ENCODE assay signal across 9 cellular contexts in genomic region chr21:38380391-38381137, GRCh38.
DNase-seq lines count a peak whose midpoint lies in the region; ATAC-seq and TF ChIP-seq lines count a peak whose summit lies in the region.
"Had no signal": no experiment of that assay in that cellular context is flagged by ENCODE, and none has a peak within 500 bp of the region (broad histone marks: within the 10 kb centered on the region; RNA-seq: fewer than 3 reads in every experiment).

No MANE protein-coding gene starts in this region.

- peaks cover 0 to 9% of the 10 kb centered on the region in 2 donors for H3K4me1 ChIP-seq in right atrium auricular region
- no peaks in the 10 kb centered on the region for H3K4me1 ChIP-seq in uterus

- TF ChIP-seq CTCF in right atrium auricular region (IDR thresholded peaks at IDR 0.05): peak in 1 of 2 donors; percentile 26
- TF ChIP-seq CTCF in epithelial cell of esophagus (IDR thresholded peaks at IDR 0.05; ENCODE audit: insufficient read depth, low read depth, low read length, missing control alignments): no peak
- TF ChIP-seq CTCF in uterus (IDR thresholded peaks at IDR 0.05): no peak
- TF ChIP-seq CTCF in GM13977 (IDR thresholded peaks at IDR 0.05; ENCODE audit: extremely low read depth, insufficient read depth, missing control alignments): no peak

- intact Hi-C loops in left ventricle myocardium superior (cut with micrococcal nuclease) (loop anchor here (10.0 kb wide), 1 partner anchor 114 kb away; the partner anchor contains the start of gene ERG), uterus (cut with DNase I; ENCODE audit: low total_unique reads) (no loop called here)

- DNase-seq in right atrium auricular region (ENCODE audit: low spot score) (peak; percentile 52), left ventricle myocardium superior (no peak), OCI-M1 (lab: John Stamatoyannopoulos, UW) (peak; percentile 81), epithelial cell of esophagus (ENCODE audit: low read depth) (peak; percentile 19), uterus (no peak), COR-L47 (lab: John Stamatoyannopoulos, UW) (no peak), GM13977 (ENCODE audit: low spot score) (no peak)
- DNase-seq: upper lobe of right lung had no signal

- H3K9me3 ChIP-seq in right atrium auricular region (no peaks in the 10 kb centered on the region), uterus (no peaks in the 10 kb centered on the region)
- H3K9me3 ChIP-seq: upper lobe of right lung had no signal

- H3K4me3 ChIP-seq in right atrium auricular region (no peak overlapping the region), epithelial cell of esophagus (ENCODE audit: low read length) (no peak overlapping the region), uterus (no peak overlapping the region)
- H3K4me3 ChIP-seq: upper lobe of right lung had no signal

- in situ Hi-C loops in GM13977 (cut with MboI; ENCODE audit: low pct_unique_long_range_greater_than_20kb, low sequenced_read_pairs, unreplicated experiment): no loop called here

- no peaks in the 10 kb centered on the region for H3K36me3 ChIP-seq in right atrium auricular region
- no peaks in the 10 kb centered on the region for H3K36me3 ChIP-seq in uterus
- H3K36me3 ChIP-seq: upper lobe of right lung had no signal

- H3K27me3 ChIP-seq in right atrium auricular region (no peaks in the 10 kb centered on the region), uterus (no peaks in the 10 kb centered on the region)
- H3K27me3 ChIP-seq: upper lobe of right lung had no signal

- H3K27ac ChIP-seq in right atrium auricular region: no peak overlapping the region
- no peak overlapping the region for H3K27ac ChIP-seq in uterus
- H3K27ac ChIP-seq: upper lobe of right lung had no signal

- no peak for ATAC-seq in left ventricle myocardium superior
- no peak for ATAC-seq in GM18867 (IDR thresholded peaks at IDR 0.05; ENCODE audit: unreplicated experiment)
- ATAC-seq: upper lobe of right lung had no signal

- TF ChIP-seq POLR2A in uterus (IDR thresholded peaks at IDR 0.05): no peak

Comparison
In these comparisons a context has a peak if more than half of its experiments do, and no peak if none do; other contexts are left out.
1. DNase-seq: peak in right atrium auricular region (single experiment), OCI-M1 (single experiment) and epithelial cell of esophagus (single experiment); none in left ventricle myocardium superior (single experiment), uterus (0 of 2), COR-L47 (single experiment) and GM13977 (single experiment).